In the genomic region with DNA sequence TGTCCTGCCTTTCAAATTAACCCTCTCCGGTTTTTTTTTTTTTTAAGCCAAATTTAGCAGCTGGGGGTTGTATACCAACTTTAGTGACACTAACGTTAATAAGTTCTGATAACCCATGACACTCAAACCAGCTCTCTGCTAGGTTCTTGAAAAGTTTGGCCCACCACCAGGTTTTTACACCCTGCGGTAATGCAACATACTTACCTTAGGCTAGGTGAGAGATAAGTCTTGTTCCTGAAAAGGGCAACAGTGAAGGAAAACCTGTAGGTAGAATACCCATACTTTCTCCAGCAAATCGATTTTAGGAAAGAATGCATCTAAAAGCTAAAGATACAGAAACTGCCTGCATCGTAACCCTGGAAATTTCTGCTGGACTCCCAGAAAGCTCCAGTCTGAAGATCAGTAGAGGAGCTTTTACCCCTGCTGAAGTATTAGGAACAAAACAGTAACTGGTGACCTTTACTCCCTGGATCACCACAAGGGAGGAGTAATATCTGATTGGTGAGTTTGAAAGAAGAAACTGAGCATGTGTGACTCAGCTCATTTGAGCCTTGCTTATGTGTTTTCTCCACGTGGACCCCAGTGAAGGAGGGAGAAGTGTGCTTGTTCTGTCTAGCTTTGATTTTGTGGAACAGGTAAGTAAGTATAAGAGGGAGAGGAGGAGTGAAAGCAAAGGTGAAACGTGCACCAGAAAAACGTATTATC, we compare ENCODE assay signal across 1 cellular context.
TF ChIP-seq lines count a peak whose summit lies in the region.

No MANE protein-coding gene starts in this region.

TF ChIP-seq in HepG2, 621 proteins besides CTCF, POLR2A, EP300 and RAD21 (continued from another document and continues in another):
- TF ChIP-seq, protein P1, sequence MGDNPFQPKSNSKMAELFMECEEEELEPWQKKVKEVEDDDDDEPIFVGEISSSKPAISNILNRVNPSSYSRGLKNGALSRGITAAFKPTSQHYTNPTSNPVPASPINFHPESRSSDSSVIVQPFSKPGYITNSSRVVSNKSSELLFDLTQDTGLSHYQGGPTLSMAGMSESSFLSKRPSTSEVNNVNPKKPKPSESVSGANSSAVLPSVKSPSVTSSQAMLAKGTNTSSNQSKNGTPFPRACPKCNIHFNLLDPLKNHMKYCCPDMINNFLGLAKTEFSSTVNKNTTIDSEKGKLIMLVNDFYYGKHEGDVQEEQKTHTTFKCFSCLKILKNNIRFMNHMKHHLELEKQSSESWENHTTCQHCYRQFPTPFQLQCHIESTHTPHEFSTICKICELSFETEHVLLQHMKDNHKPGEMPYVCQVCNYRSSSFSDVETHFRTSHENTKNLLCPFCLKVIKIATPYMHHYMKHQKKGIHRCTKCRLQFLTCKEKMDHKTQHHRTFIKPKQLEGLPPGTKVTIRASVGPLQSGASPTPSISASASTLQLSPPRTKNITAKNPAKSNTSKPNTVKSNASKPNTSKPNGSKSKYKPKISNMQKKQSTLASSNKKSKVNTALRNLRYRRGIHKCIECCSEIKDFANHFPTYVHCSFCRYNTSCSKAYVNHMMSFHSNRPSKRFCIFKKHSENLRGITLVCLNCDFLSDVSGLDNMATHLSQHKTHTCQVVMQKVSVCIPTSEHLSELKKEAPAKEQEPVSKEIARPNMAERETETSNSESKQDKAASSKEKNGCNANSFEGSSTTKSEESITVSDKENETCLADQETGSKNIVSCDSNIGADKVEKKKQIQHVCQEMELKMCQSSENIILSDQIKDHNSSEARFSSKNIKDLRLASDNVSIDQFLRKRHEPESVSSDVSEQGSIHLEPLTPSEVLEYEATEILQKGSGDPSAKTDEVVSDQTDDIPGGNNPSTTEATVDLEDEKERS (CRISPR knock-in tag; IDR thresholded peaks at IDR 0.05) = no peak
- TF ChIP-seq PRMT3 (CRISPR knock-in tag; IDR thresholded peaks at IDR 0.05; ENCODE audit: borderline replicate concordance, low read depth) (no peak), GZF1 (CRISPR knock-in tag; IDR thresholded peaks at IDR 0.05) (peak; percentile 56; the same call in 1 of the 2 replicates), PPARG (CRISPR knock-in tag; conservative IDR thresholded peaks at IDR 0.05) (0 out of 2 replicates have a peak, but pooled peaks have one; percentile 41), GATAD1 (CRISPR knock-in tag; IDR thresholded peaks at IDR 0.05) (0 out of 2 replicates have a peak, but pooled peaks have one; percentile 44), MAFK (conservative IDR thresholded peaks at IDR 0.05 in 1 of 2, IDR thresholded peaks at IDR 0.05 in 1 of 2; ENCODE audit: low read length in 2 of 2) (peak; percentile 63 to 80), ZNF180 (CRISPR knock-in tag; IDR thresholded peaks at IDR 0.05; ENCODE audit: borderline replicate concordance, low read depth) (no peak), FOXA3 (CRISPR knock-in tag; IDR thresholded peaks at IDR 0.05) (0 out of 2 replicates have a peak, but pooled peaks have one; percentile 38), ZBTB38 (CRISPR knock-in tag; IDR thresholded peaks at IDR 0.05) (no peak), ZFAT (CRISPR knock-in tag; conservative IDR thresholded peaks at IDR 0.05) (no peak), BRCA1 (CRISPR knock-in tag; IDR thresholded peaks at IDR 0.05) (no peak), ZNF883 (CRISPR knock-in tag; IDR thresholded peaks at IDR 0.05; ENCODE audit: not compliant biosample characterization) (no peak), TEAD2 (CRISPR knock-in tag; IDR thresholded peaks at IDR 0.05) (no peak), ZKSCAN5 (CRISPR knock-in tag; IDR thresholded peaks at IDR 0.05) (no peak), TP53 (CRISPR knock-in tag; conservative IDR thresholded peaks at IDR 0.05) (no peak), ARNT2 (CRISPR knock-in tag; IDR thresholded peaks at IDR 0.05; ENCODE audit: low read depth) (no peak), ZNF136 (CRISPR knock-in tag; IDR thresholded peaks at IDR 0.05; ENCODE audit: low read depth) (0 out of 2 replicates have a peak, but pooled peaks have one; percentile 34), ZNF343 (CRISPR knock-in tag; IDR thresholded peaks at IDR 0.05) (no peak), FOXJ3 (CRISPR knock-in tag; IDR thresholded peaks at IDR 0.05; ENCODE audit: borderline replicate concordance) (peak; percentile 56; the same call in 1 of the 2 replicates), ZNF124 (CRISPR knock-in tag; IDR thresholded peaks at IDR 0.05) (0 out of 2 replicates have a peak, but pooled peaks have one; percentile 36), HDAC2 (CRISPR knock-in tag; IDR thresholded peaks at IDR 0.05) (0 out of 2 replicates have a peak, but pooled peaks have one; percentile 35), MXI1 (IDR thresholded peaks at IDR 0.05; ENCODE audit: borderline replicate concordance, low read depth, low read length) (peak; percentile 97; the same call in 2 of the 3 replicates), SOX6 (IDR thresholded peaks at IDR 0.05) (no peak), SOX6 (CRISPR knock-in tag; IDR thresholded peaks at IDR 0.05) (peak; percentile 20; the same call in 1 of the 2 replicates), SMAD1 (CRISPR knock-in tag; IDR thresholded peaks at IDR 0.05; ENCODE audit: borderline replicate concordance, low read depth) (no peak), JDP2 (CRISPR knock-in tag; IDR thresholded peaks at IDR 0.05; ENCODE audit: borderline replicate concordance) (no peak), SMAD3 (CRISPR knock-in tag; IDR thresholded peaks at IDR 0.05) (0 out of 2 replicates have a peak, but pooled peaks have one; percentile 38), YEATS2 (CRISPR knock-in tag; IDR thresholded peaks at IDR 0.05; ENCODE audit: borderline replicate concordance) (no peak), PHF8 (CRISPR knock-in tag; IDR thresholded peaks at IDR 0.05) (peak; percentile 50), MYC (CRISPR knock-in tag; IDR thresholded peaks at IDR 0.05; ENCODE audit: borderline replicate concordance) (peak; percentile 47; the same call in 1 of the 2 replicates), ERF (CRISPR knock-in tag; IDR thresholded peaks at IDR 0.05) (0 out of 2 replicates have a peak, but pooled peaks have one; percentile 42), GFI1 (CRISPR knock-in tag; IDR thresholded peaks at IDR 0.05; ENCODE audit: borderline replicate concordance) (peak; percentile 64; the same call in 1 of the 2 replicates)
- TF ChIP-seq, protein P2, sequence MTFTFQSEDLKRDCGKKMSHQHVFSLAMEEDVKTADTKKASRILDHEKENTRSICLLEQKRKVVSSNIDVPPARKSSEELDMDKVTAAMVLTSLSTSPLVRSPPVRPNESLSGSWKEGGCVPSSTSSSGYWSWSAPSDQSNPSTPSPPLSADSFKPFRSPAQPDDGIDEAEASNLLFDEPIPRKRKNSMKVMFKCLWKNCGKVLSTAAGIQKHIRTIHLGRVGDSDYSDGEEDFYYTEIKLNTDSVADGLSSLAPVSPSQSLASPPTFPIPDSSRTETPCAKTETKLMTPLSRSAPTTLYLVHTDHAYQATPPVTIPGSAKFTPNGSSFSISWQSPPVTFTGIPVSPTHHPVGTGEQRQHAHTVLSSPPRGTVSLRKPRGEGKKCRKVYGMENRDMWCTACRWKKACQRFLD (CRISPR knock-in tag; IDR thresholded peaks at IDR 0.05; ENCODE audit: borderline replicate concordance) = no peak
- TF ChIP-seq, protein P3, sequence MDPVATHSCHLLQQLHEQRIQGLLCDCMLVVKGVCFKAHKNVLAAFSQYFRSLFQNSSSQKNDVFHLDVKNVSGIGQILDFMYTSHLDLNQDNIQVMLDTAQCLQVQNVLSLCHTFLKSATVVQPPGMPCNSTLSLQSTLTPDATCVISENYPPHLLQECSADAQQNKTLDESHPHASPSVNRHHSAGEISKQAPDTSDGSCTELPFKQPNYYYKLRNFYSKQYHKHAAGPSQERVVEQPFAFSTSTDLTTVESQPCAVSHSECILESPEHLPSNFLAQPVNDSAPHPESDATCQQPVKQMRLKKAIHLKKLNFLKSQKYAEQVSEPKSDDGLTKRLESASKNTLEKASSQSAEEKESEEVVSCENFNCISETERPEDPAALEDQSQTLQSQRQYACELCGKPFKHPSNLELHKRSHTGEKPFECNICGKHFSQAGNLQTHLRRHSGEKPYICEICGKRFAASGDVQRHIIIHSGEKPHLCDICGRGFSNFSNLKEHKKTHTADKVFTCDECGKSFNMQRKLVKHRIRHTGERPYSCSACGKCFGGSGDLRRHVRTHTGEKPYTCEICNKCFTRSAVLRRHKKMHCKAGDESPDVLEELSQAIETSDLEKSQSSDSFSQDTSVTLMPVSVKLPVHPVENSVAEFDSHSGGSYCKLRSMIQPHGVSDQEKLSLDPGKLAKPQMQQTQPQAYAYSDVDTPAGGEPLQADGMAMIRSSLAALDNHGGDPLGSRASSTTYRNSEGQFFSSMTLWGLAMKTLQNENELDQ (CRISPR knock-in tag; IDR thresholded peaks at IDR 0.05; ENCODE audit: borderline replicate concordance) = no peak
- TF ChIP-seq, protein P4, sequence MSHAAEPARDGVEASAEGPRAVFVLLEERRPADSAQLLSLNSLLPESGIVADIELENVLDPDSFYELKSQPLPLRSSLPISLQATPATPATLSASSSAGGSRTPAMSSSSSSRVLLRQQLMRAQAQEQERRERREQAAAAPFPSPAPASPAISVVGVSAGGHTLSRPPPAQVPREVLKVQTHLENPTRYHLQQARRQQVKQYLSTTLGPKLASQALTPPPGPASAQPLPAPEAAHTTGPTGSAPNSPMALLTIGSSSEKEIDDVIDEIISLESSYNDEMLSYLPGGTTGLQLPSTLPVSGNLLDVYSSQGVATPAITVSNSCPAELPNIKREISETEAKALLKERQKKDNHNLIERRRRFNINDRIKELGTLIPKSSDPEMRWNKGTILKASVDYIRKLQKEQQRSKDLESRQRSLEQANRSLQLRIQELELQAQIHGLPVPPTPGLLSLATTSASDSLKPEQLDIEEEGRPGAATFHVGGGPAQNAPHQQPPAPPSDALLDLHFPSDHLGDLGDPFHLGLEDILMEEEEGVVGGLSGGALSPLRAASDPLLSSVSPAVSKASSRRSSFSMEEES (CRISPR knock-in tag; IDR thresholded peaks at IDR 0.05) = 0 out of 2 replicates have a peak, but pooled peaks have one; percentile 14
- TF ChIP-seq, protein P5, sequence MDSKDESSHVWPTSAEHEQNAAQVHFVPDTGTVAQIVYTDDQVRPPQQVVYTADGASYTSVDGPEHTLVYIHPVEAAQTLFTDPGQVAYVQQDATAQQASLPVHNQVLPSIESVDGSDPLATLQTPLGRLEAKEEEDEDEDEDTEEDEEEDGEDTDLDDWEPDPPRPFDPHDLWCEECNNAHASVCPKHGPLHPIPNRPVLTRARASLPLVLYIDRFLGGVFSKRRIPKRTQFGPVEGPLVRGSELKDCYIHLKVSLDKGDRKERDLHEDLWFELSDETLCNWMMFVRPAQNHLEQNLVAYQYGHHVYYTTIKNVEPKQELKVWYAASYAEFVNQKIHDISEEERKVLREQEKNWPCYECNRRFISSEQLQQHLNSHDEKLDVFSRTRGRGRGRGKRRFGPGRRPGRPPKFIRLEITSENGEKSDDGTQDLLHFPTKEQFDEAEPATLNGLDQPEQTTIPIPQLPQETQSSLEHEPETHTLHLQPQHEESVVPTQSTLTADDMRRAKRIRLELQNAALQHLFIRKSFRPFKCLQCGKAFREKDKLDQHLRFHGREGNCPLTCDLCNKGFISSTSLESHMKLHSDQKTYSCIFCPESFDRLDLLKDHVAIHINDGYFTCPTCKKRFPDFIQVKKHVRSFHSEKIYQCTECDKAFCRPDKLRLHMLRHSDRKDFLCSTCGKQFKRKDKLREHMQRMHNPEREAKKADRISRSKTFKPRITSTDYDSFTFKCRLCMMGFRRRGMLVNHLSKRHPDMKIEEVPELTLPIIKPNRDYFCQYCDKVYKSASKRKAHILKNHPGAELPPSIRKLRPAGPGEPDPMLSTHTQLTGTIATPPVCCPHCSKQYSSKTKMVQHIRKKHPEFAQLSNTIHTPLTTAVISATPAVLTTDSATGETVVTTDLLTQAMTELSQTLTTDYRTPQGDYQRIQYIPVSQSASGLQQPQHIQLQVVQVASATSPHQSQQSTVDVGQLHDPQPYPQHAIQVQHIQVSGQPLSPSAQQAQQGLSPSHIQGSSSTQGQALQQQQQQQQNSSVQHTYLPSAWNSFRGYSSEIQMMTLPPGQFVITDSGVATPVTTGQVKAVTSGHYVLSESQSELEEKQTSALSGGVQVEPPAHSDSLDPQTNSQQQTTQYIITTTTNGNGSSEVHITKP (CRISPR knock-in tag; IDR thresholded peaks at IDR 0.05; ENCODE audit: low read depth) = 0 out of 2 replicates have a peak, but pooled peaks have one; percentile 22
- TF ChIP-seq, protein P6, sequence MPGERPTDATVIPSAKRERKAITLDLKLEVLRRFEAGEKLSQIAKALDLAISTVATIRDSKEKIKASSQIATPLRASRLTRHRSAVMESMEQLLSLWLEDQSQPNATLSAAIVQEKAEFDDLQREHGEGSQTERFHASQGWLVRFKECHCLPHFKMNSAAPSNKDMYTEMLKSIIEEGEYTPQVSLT (CRISPR knock-in tag; IDR thresholded peaks at IDR 0.05; ENCODE audit: borderline replicate concordance, low read depth) = no peak
- TF ChIP-seq, protein P7, sequence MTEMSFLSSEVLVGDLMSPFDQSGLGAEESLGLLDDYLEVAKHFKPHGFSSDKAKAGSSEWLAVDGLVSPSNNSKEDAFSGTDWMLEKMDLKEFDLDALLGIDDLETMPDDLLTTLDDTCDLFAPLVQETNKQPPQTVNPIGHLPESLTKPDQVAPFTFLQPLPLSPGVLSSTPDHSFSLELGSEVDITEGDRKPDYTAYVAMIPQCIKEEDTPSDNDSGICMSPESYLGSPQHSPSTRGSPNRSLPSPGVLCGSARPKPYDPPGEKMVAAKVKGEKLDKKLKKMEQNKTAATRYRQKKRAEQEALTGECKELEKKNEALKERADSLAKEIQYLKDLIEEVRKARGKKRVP (CRISPR knock-in tag; IDR thresholded peaks at IDR 0.05) = peak in 1 of 2 experiments; percentile 26; a peak in 1 of 4 replicates
- TF ChIP-seq, protein P8, sequence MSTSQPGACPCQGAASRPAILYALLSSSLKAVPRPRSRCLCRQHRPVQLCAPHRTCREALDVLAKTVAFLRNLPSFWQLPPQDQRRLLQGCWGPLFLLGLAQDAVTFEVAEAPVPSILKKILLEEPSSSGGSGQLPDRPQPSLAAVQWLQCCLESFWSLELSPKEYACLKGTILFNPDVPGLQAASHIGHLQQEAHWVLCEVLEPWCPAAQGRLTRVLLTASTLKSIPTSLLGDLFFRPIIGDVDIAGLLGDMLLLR (CRISPR knock-in tag; IDR thresholded peaks at IDR 0.05) = no peak
- TF ChIP-seq, protein P9, sequence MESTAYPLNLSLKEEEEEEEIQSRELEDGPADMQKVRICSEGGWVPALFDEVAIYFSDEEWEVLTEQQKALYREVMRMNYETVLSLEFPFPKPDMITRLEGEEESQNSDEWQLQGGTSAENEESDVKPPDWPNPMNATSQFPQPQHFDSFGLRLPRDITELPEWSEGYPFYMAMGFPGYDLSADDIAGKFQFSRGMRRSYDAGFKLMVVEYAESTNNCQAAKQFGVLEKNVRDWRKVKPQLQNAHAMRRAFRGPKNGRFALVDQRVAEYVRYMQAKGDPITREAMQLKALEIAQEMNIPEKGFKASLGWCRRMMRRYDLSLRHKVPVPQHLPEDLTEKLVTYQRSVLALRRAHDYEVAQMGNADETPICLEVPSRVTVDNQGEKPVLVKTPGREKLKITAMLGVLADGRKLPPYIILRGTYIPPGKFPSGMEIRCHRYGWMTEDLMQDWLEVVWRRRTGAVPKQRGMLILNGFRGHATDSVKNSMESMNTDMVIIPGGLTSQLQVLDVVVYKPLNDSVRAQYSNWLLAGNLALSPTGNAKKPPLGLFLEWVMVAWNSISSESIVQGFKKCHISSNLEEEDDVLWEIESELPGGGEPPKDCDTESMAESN (CRISPR knock-in tag; conservative IDR thresholded peaks at IDR 0.05) = no peak
- TF ChIP-seq, protein P10, sequence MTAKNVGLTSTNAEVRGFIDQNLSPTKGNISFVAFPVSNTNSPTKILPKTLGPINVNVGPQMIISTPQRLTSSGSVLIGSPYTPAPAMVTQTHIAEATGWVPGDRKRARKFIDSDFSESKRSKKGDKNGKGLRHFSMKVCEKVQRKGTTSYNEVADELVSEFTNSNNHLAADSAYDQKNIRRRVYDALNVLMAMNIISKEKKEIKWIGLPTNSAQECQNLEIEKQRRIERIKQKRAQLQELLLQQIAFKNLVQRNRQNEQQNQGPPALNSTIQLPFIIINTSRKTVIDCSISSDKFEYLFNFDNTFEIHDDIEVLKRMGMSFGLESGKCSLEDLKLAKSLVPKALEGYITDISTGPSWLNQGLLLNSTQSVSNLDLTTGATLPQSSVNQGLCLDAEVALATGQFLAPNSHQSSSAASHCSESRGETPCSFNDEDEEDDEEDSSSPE (CRISPR knock-in tag; IDR thresholded peaks at IDR 0.05) = peak; percentile 72
